In genomic region chr9:122380293-122380692, GRCh38 we compare ENCODE assay signal across 9 cellular contexts.
"Had no signal": no experiment of that assay in that cellular context is flagged by ENCODE, and none has a peak within 500 bp of the region (broad histone marks: within the 10 kb centered on the region; RNA-seq: fewer than 3 reads in every experiment).

No MANE protein-coding gene starts in this region.

- FAIRE-seq: H1, H54 had no signal

- H2AFZ ChIP-seq: GM23338 had no signal

- H3K4me3 ChIP-seq: GM23338 had no signal

- H3K4me2 ChIP-seq: GM23338 had no signal

- ATAC-seq: GM23338 had no signal

- DNase-seq: H9, HCEC 1CT, HFFc6, Kasumi-1, KG1 had no signal

- H3K27ac ChIP-seq: HL-60 had no signal
